In genomic region chr1:32345289-32345827, GRCh38 we compare ENCODE assay signal across 1 cellular context.
TF ChIP-seq lines count a peak whose summit lies in the region.

No MANE protein-coding gene starts in this region.

TF ChIP-seq in SK-N-SH treated with all-trans-retinoic acid at 6 μM for 48 hours, 23 proteins besides CTCF, POLR2A, EP300 and RAD21 (continued from another document):
- TF ChIP-seq PATZ1 (CRISPR knock-in tag; IDR thresholded peaks at IDR 0.05; ENCODE audit: borderline replicate concordance) (no peak), ZNF70 (CRISPR knock-in tag; IDR thresholded peaks at IDR 0.05) (no peak), BACH2 (CRISPR knock-in tag; IDR thresholded peaks at IDR 0.05; ENCODE audit: borderline replicate concordance) (no peak), TSHZ2 (CRISPR knock-in tag; IDR thresholded peaks at IDR 0.05) (no peak), CREB5 (CRISPR knock-in tag; IDR thresholded peaks at IDR 0.05; ENCODE audit: low read depth) (no peak), CSDC2 (CRISPR knock-in tag; IDR thresholded peaks at IDR 0.05) (no peak)
TF ChIP-seq in SK-N-SH treated with all-trans-retinoic acid at 6 μM for 48 hours: peak in this region for 0.
